ENCODE assay signal across 8 cellular contexts in genomic region chr13:39602614-39603366, GRCh38. TPM values are rescaled to one million over a fixed set of nuclear protein-coding genes. Genes with fewer than 3 reads are reported as not detected.
DNase-seq lines count a peak whose midpoint lies in the region; ATAC-seq and TF ChIP-seq lines count a peak whose summit lies in the region.

LHFPL6 (minus strand) TSS chr13:39603193.

- peak; percentile 38; the same call in 1 of the 2 replicates for TF ChIP-seq CTCF in 22Rv1 (IDR thresholded peaks at IDR 0.05)
- peak in 1 of 4 donors; percentile 27 for TF ChIP-seq CTCF in right lobe of liver (IDR thresholded peaks at IDR 0.05)

- DNase-seq in NCI-H345 (lab: John Stamatoyannopoulos, UW) (peak; percentile 63), ecto neural progenitor cell (ENCODE audit: low spot score) (peak; percentile 87), right lobe of liver (peak; percentile 76 to 89 (median 83))
- DNase-seq in activated CD4-positive, alpha-beta T cell treated with anti-CD3 and anti-CD28 coated beads, Interleukin-2, amount 50 U/mL, for 1 hour, result peak; percentile 45
- peak; percentile 68 for DNase-seq in stimulated activated CD4-positive, alpha-beta T cell treated with anti-CD3 and anti-CD28 coated beads, Interleukin-4, amount 100 ng/mL, for 24 hours

- no peaks in the 10 kb centered on the region for H3K36me3 ChIP-seq in right lobe of liver

- peak within 1 kb of the TSS; percentile 61 to 66 (median 61) for H3K4me3 ChIP-seq in right lobe of liver

- 0% methylated on average over 33 of the region's 73 CpGs for WGBS in right lobe of liver (ENCODE audit: insufficient coverage, low coverage, low lambda C conversion rate, missing lambda C conversion rate)

- no peaks in the 10 kb centered on the region for H3K27me3 ChIP-seq in right lobe of liver

- ATAC-seq in GM18861 (IDR thresholded peaks at IDR 0.05; ENCODE audit: unreplicated experiment) (peak; percentile 68), HG03064 (IDR thresholded peaks at IDR 0.05; ENCODE audit: low read depth, unreplicated experiment) (peak; percentile 90), right lobe of liver (peak; percentile 96 to 98 (median 97))

- peak; percentile 40 for TF ChIP-seq POLR2A in right lobe of liver (IDR thresholded peaks at IDR 0.05)

- no peaks in the 10 kb centered on the region for H3K9me3 ChIP-seq in right lobe of liver

- intact Hi-C loops in right lobe of liver (cut with DNase I), result no loop called here

- H3K4me1 ChIP-seq in right lobe of liver, result peaks cover 0 to 5% (median 2%) of the 10 kb centered on the region in 4 donors

- H3K27ac ChIP-seq in 22Rv1 (no peak within 1 kb of the TSS), right lobe of liver (peak within 1 kb of the TSS; percentile 56 to 76 (median 61))

RNA-seq across cellular contexts. Expression of gene LHFPL6, which starts in this region (rescaled TPM):
- 1 to 10 TPM; 3.0 to 8.4 (median 4.6) TPM for total RNA-seq in right lobe of liver
